ENCODE assay signal across 8 cellular contexts in genomic region chr19:3440082-3440481, GRCh38. TPM values are rescaled to one million over a fixed set of nuclear protein-coding genes. Genes with fewer than 3 reads are reported as not detected.
A peak's percentile ranks its signal among the peaks of the same experiment; 100 is the strongest.
DNase-seq lines count a peak whose midpoint lies in the region; ATAC-seq, FAIRE-seq and TF ChIP-seq lines count a peak whose summit lies in the region.

No MANE protein-coding gene starts in this region.

- DNase-seq in CD1c-positive myeloid dendritic cell (ENCODE audit: extremely low spot score) (peak; percentile 67), KG1 (lab: John Stamatoyannopoulos, UW) (peak; percentile 6), endothelial cell (ENCODE audit: low spot score) (peak; percentile 62), psoas muscle (peak; percentile 66 to 82), NCI-H2227 (lab: John Stamatoyannopoulos, UW; ENCODE audit: unreplicated experiment) (no peak), HTR-8/SVneo (ENCODE audit: insufficient read length, low spot score) (no peak)
- peak; percentile 65 for DNase-seq in activated CD4-positive, alpha-beta memory T cell treated with anti-CD3 and anti-CD28 coated beads, Interleukin-2, amount 10 ng/mL, durations not matched to agents 7 days and 5 days

- peaks cover 0 to 69% of the 10 kb centered on the region in 2 donors for H3K36me3 ChIP-seq in psoas muscle (ENCODE audit: insufficient read depth in 1 of 2, low read depth in 1 of 2)

- TF ChIP-seq CTCF in endothelial cell (IDR thresholded peaks at IDR 0.05; ENCODE audit: unreplicated experiment) (peak; percentile 47), psoas muscle (IDR thresholded peaks at IDR 0.05) (peak; percentile 45)

- H3K27ac Mint-ChIP-seq in activated CD4-positive, alpha-beta memory T cell treated with anti-CD3 and anti-CD28 coated beads, Interleukin-2, amount 10 ng/mL, durations not matched to agents 7 days and 5 days = no peak overlapping the region
- no peak overlapping the region for H3K27ac Mint-ChIP-seq in endothelial cell (ENCODE audit: unreplicated experiment)

- H3K9me3 ChIP-seq in psoas muscle = no peaks in the 10 kb centered on the region

- CTCF ChIA-PET in activated CD4-positive, alpha-beta memory T cell treated with anti-CD3 and anti-CD28 coated beads, Interleukin-2, amount 10 ng/mL, durations not matched to agents 7 days and 5 days (lab: Charles Lee) = interaction anchor here (0.7 to 2.2 kb wide), 5 partner anchors 10 to 117 kb away, joined by 3 to 16 read pairs (median 3); no protein-coding TSS in a partner anchor

- H3K27me3 ChIP-seq in psoas muscle (ENCODE audit: insufficient read depth in 3 of 3, low read length in 2 of 3) = no peaks in the 10 kb centered on the region

- peak overlapping the region; percentile 71 for H3K27ac ChIP-seq in psoas muscle

- peaks cover 9% of the 10 kb centered on the region for H3K4me1 Mint-ChIP-seq in activated CD4-positive, alpha-beta memory T cell treated with anti-CD3 and anti-CD28 coated beads, Interleukin-2, amount 10 ng/mL, durations not matched to agents 7 days and 5 days
- H3K4me1 Mint-ChIP-seq in endothelial cell (ENCODE audit: unreplicated experiment) = peaks cover 11% of the 10 kb centered on the region

- no peaks in the 10 kb centered on the region for H3K27me3 Mint-ChIP-seq in activated CD4-positive, alpha-beta memory T cell treated with anti-CD3 and anti-CD28 coated beads, Interleukin-2, amount 10 ng/mL, durations not matched to agents 7 days and 5 days
- H3K27me3 Mint-ChIP-seq in endothelial cell (ENCODE audit: unreplicated experiment) = peaks cover 2% of the 10 kb centered on the region

- H3K4me3 ChIP-seq in psoas muscle = no peak overlapping the region

- WGBS in psoas muscle, 3 donors = 68 to 73% (median 70%) methylated on average over 13 of the region's 13 CpGs

- H3K9me3 Mint-ChIP-seq in activated CD4-positive, alpha-beta memory T cell treated with anti-CD3 and anti-CD28 coated beads, Interleukin-2, amount 10 ng/mL, durations not matched to agents 7 days and 5 days = no peaks in the 10 kb centered on the region
- H3K9me3 Mint-ChIP-seq in endothelial cell (ENCODE audit: unreplicated experiment) = no peaks in the 10 kb centered on the region

- intact Hi-C loops in psoas muscle (cut with DNase I) = no loop called here

- POLR2A ChIA-PET in activated CD4-positive, alpha-beta memory T cell treated with anti-CD3 and anti-CD28 coated beads, Interleukin-2, amount 10 ng/mL, durations not matched to agents 7 days and 5 days (lab: Charles Lee) = no interaction called here

- H3K36me3 Mint-ChIP-seq in activated CD4-positive, alpha-beta memory T cell treated with anti-CD3 and anti-CD28 coated beads, Interleukin-2, amount 10 ng/mL, durations not matched to agents 7 days and 5 days (ENCODE audit: low read depth) = no peaks in the 10 kb centered on the region
- no peaks in the 10 kb centered on the region for H3K36me3 Mint-ChIP-seq in endothelial cell (ENCODE audit: low read depth, unreplicated experiment)

- ATAC-seq in psoas muscle (peak; percentile 36 to 64 (median 52)), HG02884 (IDR thresholded peaks at IDR 0.05; ENCODE audit: unreplicated experiment) (no peak)

- no peak overlapping the region for H3K4me3 Mint-ChIP-seq in activated CD4-positive, alpha-beta memory T cell treated with anti-CD3 and anti-CD28 coated beads, Interleukin-2, amount 10 ng/mL, durations not matched to agents 7 days and 5 days
- no peak overlapping the region for H3K4me3 Mint-ChIP-seq in endothelial cell (ENCODE audit: unreplicated experiment)

- peaks cover 55% of the 10 kb centered on the region for H3K4me1 ChIP-seq in psoas muscle

- FAIRE-seq in HTR-8/SVneo (lab: Jason Lieb, UNC) = no peak

RNA-seq across cellular contexts. Expression of gene SMIM24, which starts 40.2 kb away (rescaled TPM):
- not detected for total RNA-seq in activated CD4-positive, alpha-beta memory T cell treated with anti-CD3 and anti-CD28 coated beads, Interleukin-2, amount 10 ng/mL, durations not matched to agents 7 days and 5 days
- total RNA-seq in endothelial cell (ENCODE audit: unreplicated experiment) (not detected), psoas muscle (not detected)
- polyA plus RNA-seq in psoas muscle = under 1 TPM; 0.10 to 0.53 (median 0.49) TPM

RNA-seq across cellular contexts. Expression of gene SMIM44, which starts 43.2 kb away (rescaled TPM):
- not detected for total RNA-seq in activated CD4-positive, alpha-beta memory T cell treated with anti-CD3 and anti-CD28 coated beads, Interleukin-2, amount 10 ng/mL, durations not matched to agents 7 days and 5 days
- not detected for total RNA-seq in endothelial cell (ENCODE audit: unreplicated experiment)
- total RNA-seq in psoas muscle = not detected
- polyA plus RNA-seq in psoas muscle = not detected

Comparison
In these comparisons a context has a peak if more than half of its experiments do, and no peak if none do; other contexts are left out.
1. DNase-seq: peak in CD1c-positive myeloid dendritic cell (single experiment), KG1 (single experiment), activated CD4-positive, alpha-beta memory T cell treated with anti-CD3 and anti-CD28 coated beads, Interleukin-2, amount 10 ng/mL, durations not matched to agents 7 days and 5 days (single experiment), endothelial cell (single experiment) and psoas muscle (2 of 2); none in NCI-H2227 (single experiment) and HTR-8/SVneo (single experiment).